ENCODE assay signal across 1 cellular context in the genomic region with DNA sequence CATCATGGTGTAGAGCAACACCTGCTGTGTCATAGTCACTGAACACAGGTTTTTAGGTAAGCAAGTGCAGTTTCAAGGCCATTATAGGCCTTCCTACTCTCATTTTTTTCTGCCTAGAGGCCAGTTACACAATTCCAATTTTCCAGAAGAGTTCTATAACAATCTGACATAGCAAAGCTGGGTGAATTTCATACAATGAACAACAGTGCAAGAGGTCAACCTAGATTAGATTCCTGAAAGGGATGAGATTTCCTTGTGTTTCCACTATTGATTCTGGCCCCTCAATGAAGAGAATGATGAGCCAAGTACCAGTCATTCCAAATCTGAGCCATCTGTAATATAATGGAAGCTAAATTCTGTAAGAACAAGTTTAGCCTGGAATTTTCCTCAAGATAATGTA.
TF ChIP-seq lines count a peak whose summit lies in the region.

No MANE protein-coding gene starts in this region.

TF ChIP-seq in HepG2, 621 proteins besides CTCF, POLR2A, EP300 and RAD21:
- TF ChIP-seq, protein P1, sequence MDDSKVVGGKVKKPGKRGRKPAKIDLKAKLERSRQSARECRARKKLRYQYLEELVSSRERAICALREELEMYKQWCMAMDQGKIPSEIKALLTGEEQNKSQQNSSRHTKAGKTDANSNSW (CRISPR knock-in tag; IDR thresholded peaks at IDR 0.05; ENCODE audit: borderline replicate concordance) = no peak
- TF ChIP-seq MXI1 (IDR thresholded peaks at IDR 0.05; ENCODE audit: borderline replicate concordance, low read depth, low read length) (no peak), NR2F6 (IDR thresholded peaks at IDR 0.05) (no peak), NR2F6 (CRISPR knock-in tag; IDR thresholded peaks at IDR 0.05) (0 out of 2 replicates have a peak, but pooled peaks have one; percentile 19), BCL6 (CRISPR knock-in tag; IDR thresholded peaks at IDR 0.05) (peak; percentile 23; the same call in 1 of the 2 replicates), SOX5 (CRISPR knock-in tag; IDR thresholded peaks at IDR 0.05; ENCODE audit: borderline replicate concordance) (0 out of 2 replicates have a peak, but pooled peaks have one; percentile 26)
- TF ChIP-seq, protein P2, sequence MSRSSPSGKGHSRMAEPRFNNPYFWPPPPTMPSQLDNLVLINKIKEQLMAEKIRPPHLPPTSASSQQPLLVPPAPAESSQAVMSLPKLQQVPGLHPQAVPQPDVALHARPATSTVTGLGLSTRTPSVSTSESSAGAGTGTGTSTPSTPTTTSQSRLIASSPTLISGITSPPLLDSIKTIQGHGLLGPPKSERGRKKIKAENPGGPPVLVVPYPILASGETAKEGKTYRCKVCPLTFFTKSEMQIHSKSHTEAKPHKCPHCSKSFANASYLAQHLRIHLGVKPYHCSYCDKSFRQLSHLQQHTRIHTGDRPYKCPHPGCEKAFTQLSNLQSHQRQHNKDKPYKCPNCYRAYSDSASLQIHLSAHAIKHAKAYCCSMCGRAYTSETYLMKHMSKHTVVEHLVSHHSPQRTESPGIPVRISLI (CRISPR knock-in tag; IDR thresholded peaks at IDR 0.05; ENCODE audit: borderline replicate concordance) = peak; percentile 30; the same call in 1 of the 2 replicates
- TF ChIP-seq, protein P3, sequence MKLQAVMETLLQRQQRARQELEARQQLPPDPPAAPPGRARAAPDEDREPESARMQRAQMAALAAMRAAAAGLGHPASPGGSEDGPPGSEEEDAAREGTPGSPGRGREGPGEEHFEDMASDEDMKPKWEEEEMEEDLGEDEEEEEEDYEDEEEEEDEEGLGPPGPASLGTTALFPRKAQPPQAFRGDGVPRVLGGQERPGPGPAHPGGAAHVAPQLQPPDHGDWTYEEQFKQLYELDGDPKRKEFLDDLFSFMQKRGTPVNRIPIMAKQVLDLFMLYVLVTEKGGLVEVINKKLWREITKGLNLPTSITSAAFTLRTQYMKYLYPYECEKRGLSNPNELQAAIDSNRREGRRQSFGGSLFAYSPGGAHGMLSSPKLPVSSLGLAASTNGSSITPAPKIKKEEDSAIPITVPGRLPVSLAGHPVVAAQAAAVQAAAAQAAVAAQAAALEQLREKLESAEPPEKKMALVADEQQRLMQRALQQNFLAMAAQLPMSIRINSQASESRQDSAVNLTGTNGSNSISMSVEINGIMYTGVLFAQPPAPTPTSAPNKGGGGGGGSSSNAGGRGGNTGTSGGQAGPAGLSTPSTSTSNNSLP (IDR thresholded peaks at IDR 0.05; ENCODE audit: low read depth, low read length) = 0 out of 2 replicates have a peak, but pooled peaks have one; percentile 9
TF ChIP-seq in HepG2: peak in this region for 5.
